ENCODE assay signal across 15 cellular contexts in the genomic region with DNA sequence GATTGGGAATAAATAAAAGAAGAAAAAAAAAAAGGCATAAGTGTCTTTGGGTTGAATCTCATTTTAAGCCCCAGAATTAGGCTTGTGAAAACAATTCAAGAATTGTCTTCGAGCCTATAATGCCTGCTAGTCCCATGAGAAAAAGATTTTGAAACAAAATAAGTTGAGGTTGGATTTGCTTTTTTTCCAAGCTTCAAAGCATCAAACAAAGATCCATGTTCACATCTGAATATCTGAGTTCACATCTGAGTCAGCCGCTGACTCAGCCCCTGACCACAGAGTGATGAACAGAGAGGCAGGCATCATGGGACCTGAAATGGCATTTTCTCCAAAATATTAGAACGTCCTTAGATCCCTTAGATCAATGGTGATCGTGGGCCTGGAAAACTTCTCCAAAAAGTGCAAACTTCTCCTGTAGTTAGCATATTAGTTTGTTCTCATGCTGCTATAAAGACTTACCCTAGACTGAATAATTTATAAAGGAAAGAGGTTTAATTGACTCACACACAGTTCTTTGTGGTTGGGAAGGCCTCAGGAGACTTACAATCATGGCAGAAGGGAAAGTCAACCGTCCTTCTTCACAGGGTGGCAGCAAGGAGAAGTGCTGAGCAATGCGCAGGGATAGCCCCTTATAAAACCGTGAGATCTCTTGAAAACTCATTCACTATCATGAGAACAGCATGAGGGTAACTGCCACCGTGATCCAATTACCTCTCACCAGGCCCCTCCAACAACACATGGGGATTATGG.
DNase-seq lines count a peak whose midpoint lies in the region; ATAC-seq, FAIRE-seq and TF ChIP-seq lines count a peak whose summit lies in the region.
"Had no signal": no experiment of that assay in that cellular context is flagged by ENCODE, and none has a peak within 500 bp of the region (broad histone marks: within the 10 kb centered on the region; RNA-seq: fewer than 3 reads in every experiment).

No MANE protein-coding gene starts in this region.

- H3K4me1 Mint-ChIP-seq in activated T-helper 2 cell treated with anti-CD3 and anti-CD28 coated beads, Interferon-gamma antibody, Interleukin-2, Interleukin-4, amounts not matched to agents 10 μg/mL and 5 μg/mL and 100 μg/mL, durations not matched to agents 14 hours and 24 hours and 36 hours (ENCODE audit: low read depth) = no peaks in the 10 kb centered on the region

- no peaks in the 10 kb centered on the region for H3K27me3 Mint-ChIP-seq in activated T-helper 2 cell treated with anti-CD3 and anti-CD28 coated beads, Interferon-gamma antibody, Interleukin-2, Interleukin-4, amounts not matched to agents 10 μg/mL and 5 μg/mL and 100 μg/mL, durations not matched to agents 14 hours and 24 hours and 36 hours (ENCODE audit: low read depth)

- no peak overlapping the region for H3K4me3 Mint-ChIP-seq in activated T-helper 2 cell treated with anti-CD3 and anti-CD28 coated beads, Interferon-gamma antibody, Interleukin-2, Interleukin-4, amounts not matched to agents 10 μg/mL and 5 μg/mL and 100 μg/mL, durations not matched to agents 14 hours and 24 hours and 36 hours (ENCODE audit: low read depth)
- H3K4me3 Mint-ChIP-seq: activated T-cell treated with anti-CD3 and anti-CD28 coated beads, Interleukin-2, amount 50 U/mL, for 72 hours had no signal

- no peak for ATAC-seq in sciatic nerve
- ATAC-seq: activated T-cell treated with anti-CD3 and anti-CD28 coated beads, Interleukin-2, amount 50 U/mL, for 72 hours; mucosa of descending colon had no signal

- in situ Hi-C loops in astrocyte of the spinal cord (cut with HindIII; ENCODE audit: low sequenced_read_pairs) = no loop called here

- POLR2A ChIA-PET in BJ (lab: Charles Lee) = no interaction called here

- TF ChIP-seq CTCF in BJ (IDR thresholded peaks at IDR 0.05; ENCODE audit: insufficient read depth, low read depth, low read length) (no peak), astrocyte of the spinal cord (IDR thresholded peaks at IDR 0.05; ENCODE audit: low read depth, low read length) (no peak), kidney epithelial cell (IDR thresholded peaks at IDR 0.05; ENCODE audit: insufficient read depth, low read length, poor library complexity, severe bottlenecking) (no peak), D721Med (IDR thresholded peaks at IDR 0.05; ENCODE audit: insufficient read depth, missing control alignments) (no peak)

- no peak for FAIRE-seq in D721Med (lab: Jason Lieb, UNC)
- FAIRE-seq: TTC549 had no signal

- H3K9me3 Mint-ChIP-seq in activated T-helper 2 cell treated with anti-CD3 and anti-CD28 coated beads, Interferon-gamma antibody, Interleukin-2, Interleukin-4, amounts not matched to agents 10 μg/mL and 5 μg/mL and 100 μg/mL, durations not matched to agents 14 hours and 24 hours and 36 hours = peaks cover 12% of the 10 kb centered on the region

- CTCF ChIA-PET in BJ (lab: Yijun Ruan, JAX) = no interaction called here

- H3K36me3 ChIP-seq in BJ (ENCODE audit: control insufficient read depth, insufficient read depth, low read length) = no peaks in the 10 kb centered on the region
- H3K36me3 ChIP-seq in kidney epithelial cell (ENCODE audit: control insufficient read depth, insufficient read depth, low read length) = no peaks in the 10 kb centered on the region

- no peak overlapping the region for H3K4me3 ChIP-seq in BJ (ENCODE audit: low read depth, low read length)
- H3K4me3 ChIP-seq in astrocyte of the spinal cord (ENCODE audit: low read depth, low read length) = no peak overlapping the region
- no peak overlapping the region for H3K4me3 ChIP-seq in kidney epithelial cell (ENCODE audit: low read depth, low read length)
- H3K4me3 ChIP-seq: coronary artery, mucosa of descending colon had no signal

- intact Hi-C loops in activated T-helper 2 cell treated with anti-CD3 and anti-CD28 coated beads, Interferon-gamma antibody, Interleukin-2, Interleukin-4, amounts not matched to agents 10 μg/mL and 5 μg/mL and 100 μg/mL, durations not matched to agents 14 hours and 24 hours and 36 hours (cut with micrococcal nuclease) = no loop called here
- intact Hi-C loops in sciatic nerve (cut with DNase I) = no loop called here

- H3K36me3 Mint-ChIP-seq in activated T-helper 2 cell treated with anti-CD3 and anti-CD28 coated beads, Interferon-gamma antibody, Interleukin-2, Interleukin-4, amounts not matched to agents 10 μg/mL and 5 μg/mL and 100 μg/mL, durations not matched to agents 14 hours and 24 hours and 36 hours (ENCODE audit: low read depth) = no peaks in the 10 kb centered on the region

- no peak overlapping the region for H3K27ac Mint-ChIP-seq in activated T-helper 2 cell treated with anti-CD3 and anti-CD28 coated beads, Interferon-gamma antibody, Interleukin-2, Interleukin-4, amounts not matched to agents 10 μg/mL and 5 μg/mL and 100 μg/mL, durations not matched to agents 14 hours and 24 hours and 36 hours
- H3K27ac Mint-ChIP-seq: activated T-cell treated with anti-CD3 and anti-CD28 coated beads, Interleukin-2, amount 50 U/mL, for 72 hours had no signal

- H3K27me3 ChIP-seq in BJ (ENCODE audit: control insufficient read depth, insufficient read depth, low read length) (no peaks in the 10 kb centered on the region), kidney epithelial cell (ENCODE audit: control insufficient read depth, insufficient read depth, low read length) (no peaks in the 10 kb centered on the region)

- DNase-seq in BJ (ENCODE audit: low read depth) = peak; percentile 25
- peak; percentile 89 for DNase-seq in HT1080 (ENCODE audit: low read depth)
- peak; percentile 90 for DNase-seq in astrocyte of the spinal cord (ENCODE audit: low read depth, low spot score)
- DNase-seq in kidney epithelial cell (ENCODE audit: low read depth) = peak; percentile 61
- DNase-seq in activated T-helper 2 cell treated with anti-CD3 and anti-CD28 coated beads, Interferon-gamma antibody, Interleukin-2, Interleukin-4, amounts not matched to agents 10 μg/mL and 5 μg/mL and 100 μg/mL, durations not matched to agents 14 hours and 24 hours and 36 hours (ENCODE audit: low spot score) = no peak
- no peak for DNase-seq in D721Med (ENCODE audit: insufficient read length, low spot score)
- no peak for DNase-seq in sciatic nerve (ENCODE audit: low spot score)
- DNase-seq in NCI-H69 (lab: John Stamatoyannopoulos, UW) = no peak
- DNase-seq: activated T-cell treated with anti-CD3 and anti-CD28 coated beads, Interleukin-2, amount 50 U/mL, for 72 hours; DMS153; mucosa of descending colon; NCI-H1930; retina had no signal

Comparison
In these comparisons a context has a peak if more than half of its experiments do, and no peak if none do; other contexts are left out.
1. DNase-seq: peak in BJ (single experiment), HT1080 (single experiment), astrocyte of the spinal cord (single experiment) and kidney epithelial cell (single experiment); none in activated T-helper 2 cell treated with anti-CD3 and anti-CD28 coated beads, Interferon-gamma antibody, Interleukin-2, Interleukin-4, amounts not matched to agents 10 μg/mL and 5 μg/mL and 100 μg/mL, durations not matched to agents 14 hours and 24 hours and 36 hours (single experiment), D721Med (single experiment), sciatic nerve (single experiment) and NCI-H69 (single experiment).